Comparison of ENCODE assay signal across 8 cellular contexts in the genomic region with DNA sequence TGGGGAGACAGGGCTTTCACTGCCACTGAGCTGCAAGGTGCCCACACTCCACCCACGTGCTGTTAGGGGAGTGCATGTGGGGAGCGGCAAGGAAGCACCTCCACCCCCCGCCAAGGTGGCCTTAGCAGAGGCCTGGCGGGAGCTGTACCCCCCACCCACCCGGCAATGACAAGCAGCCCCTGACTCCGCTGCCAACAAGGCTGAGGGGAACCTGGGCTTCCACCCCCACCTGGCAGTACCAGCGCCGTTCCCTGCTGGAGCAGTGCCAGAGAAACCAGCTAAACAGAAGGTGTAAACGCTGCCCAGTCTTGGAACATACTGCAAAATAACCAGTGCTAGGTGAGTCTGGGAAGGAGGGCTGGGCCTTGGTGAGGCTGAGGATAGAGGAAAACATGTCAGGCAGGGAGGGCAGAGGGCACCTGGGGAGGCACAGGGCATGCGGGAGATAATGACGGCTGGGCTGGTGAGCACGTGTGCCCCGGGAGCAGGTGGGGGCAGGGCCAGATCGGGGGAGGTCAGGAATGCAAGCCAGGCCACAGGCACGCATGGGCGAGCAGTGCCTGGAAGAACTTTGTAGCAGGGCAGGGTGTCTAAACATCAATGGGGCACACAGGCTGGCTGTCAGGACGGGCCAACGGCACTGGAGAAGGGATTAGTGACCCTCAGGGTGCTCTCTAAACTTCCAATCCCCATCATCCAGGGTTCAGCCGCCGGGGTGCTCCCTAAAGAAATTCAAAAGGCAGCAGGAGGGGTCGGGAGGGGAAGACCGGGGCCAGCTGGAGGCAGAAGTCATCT. TPM values are rescaled to one million over a fixed set of nuclear protein-coding genes. Genes with fewer than 3 reads are reported as not detected.
A peak's percentile ranks its signal among the peaks of the same experiment; 100 is the strongest.
DNase-seq lines count a peak whose midpoint lies in the region; ATAC-seq and TF ChIP-seq lines count a peak whose summit lies in the region.

No MANE protein-coding gene starts in this region.

- no peak for TF ChIP-seq CTCF in fibroblast of villous mesenchyme (IDR thresholded peaks at IDR 0.05; ENCODE audit: insufficient read depth, low read depth, low read length)
- TF ChIP-seq CTCF in prostate gland (IDR thresholded peaks at IDR 0.05), result no peak

- peak overlapping the region in 1 of 2 donors; percentile 10 for H3K27ac ChIP-seq in prostate gland

- ATAC-seq in GM21390 (IDR thresholded peaks at IDR 0.05; ENCODE audit: unreplicated experiment) (no peak), HG03095 (IDR thresholded peaks at IDR 0.05; ENCODE audit: unreplicated experiment) (no peak), HG02870 (IDR thresholded peaks at IDR 0.05; ENCODE audit: unreplicated experiment) (no peak)

- peaks cover 3% of the 10 kb centered on the region for H3K4me1 ChIP-seq in prostate gland (replicated peaks)

- TF ChIP-seq POLR2A in prostate gland (IDR thresholded peaks at IDR 0.05), result no peak

- H3K4me3 ChIP-seq in fibroblast of villous mesenchyme (ENCODE audit: low read depth, low read length) (no peak overlapping the region), prostate gland (no peak overlapping the region)

- intact Hi-C loops in prostate gland (cut with DNase I), result loop anchor here (2.0 kb wide), 1 partner anchor 81 kb away; no protein-coding TSS in a partner anchor

- no peaks in the 10 kb centered on the region for H3K36me3 ChIP-seq in prostate gland

- no peaks in the 10 kb centered on the region for H3K9me3 ChIP-seq in prostate gland

- WGBS in prostate gland, result 41% methylated on average over 19 of the region's 22 CpGs

- no peaks in the 10 kb centered on the region for H3K27me3 ChIP-seq in prostate gland (replicated peaks; ENCODE audit: insufficient read depth)

- DNase-seq in DMS 273 treated with DMSO at 0.1 percent for 48 hours (lab: John Stamatoyannopoulos, UW) (peak; percentile 6), NCI-H526 (lab: John Stamatoyannopoulos, UW) (peak; percentile 12 to 31), fibroblast of villous mesenchyme (ENCODE audit: low read depth) (peak; percentile 48), prostate gland (ENCODE audit: low spot score) (peak; percentile 64), NCI-H524 (lab: John Stamatoyannopoulos, UW) (no peak)

RNA-seq across cellular contexts. Expression of a gene that starts 6.6 kb away (rescaled TPM):
- 37.7 and 38.9 TPM in 2 replicates for total RNA-seq in fibroblast of villous mesenchyme
- total RNA-seq in prostate gland, result 10 to 100 TPM; 10.2 to 18.0 TPM

RNA-seq across cellular contexts. Expression of a gene that starts 31.0 kb away (rescaled TPM):
- total RNA-seq in fibroblast of villous mesenchyme, result 12.5 and 14.5 TPM in 2 replicates
- total RNA-seq in prostate gland, result 10 to 100 TPM; 16.0 to 30.7 TPM

Comparison
In these comparisons a context has a peak if more than half of its experiments do, and no peak if none do; other contexts are left out.
1. DNase-seq: peak in DMS 273 treated with DMSO at 0.1 percent for 48 hours (single experiment), NCI-H526 (2 of 2), fibroblast of villous mesenchyme (single experiment) and prostate gland (single experiment); none in NCI-H524 (0 of 2).